ENCODE assay signal across 16 cellular contexts in the genomic region with DNA sequence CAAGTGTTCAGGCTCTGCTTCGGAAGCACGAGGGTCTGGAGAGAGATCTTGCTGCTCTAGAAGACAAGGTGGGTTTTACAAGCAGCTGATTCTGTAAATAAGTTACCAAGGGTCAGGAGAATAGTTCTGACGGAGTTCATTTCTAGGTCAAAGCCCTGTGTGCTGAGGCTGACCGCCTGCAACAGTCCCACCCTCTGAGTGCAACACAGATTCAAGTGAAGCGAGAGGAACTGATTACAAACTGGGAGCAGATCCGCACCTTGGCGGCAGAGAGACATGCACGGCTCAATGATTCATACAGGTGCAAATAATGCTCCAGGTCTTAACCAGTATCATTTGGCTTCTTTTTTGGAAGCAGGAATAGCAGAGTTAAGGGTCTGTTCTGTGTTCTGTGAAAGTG. TPM values are rescaled to one million over a fixed set of nuclear protein-coding genes. Genes with fewer than 3 reads are reported as not detected.
DNase-seq lines count a peak whose midpoint lies in the region; ATAC-seq and TF ChIP-seq lines count a peak whose summit lies in the region.
"Had no signal": no experiment of that assay in that cellular context is flagged by ENCODE, and none has a peak within 500 bp of the region (broad histone marks: within the 10 kb centered on the region; RNA-seq: fewer than 3 reads in every experiment).

No MANE protein-coding gene starts in this region.

- BruUV-seq in IMR-90 (replicated peaks; lab: Mats Ljungman, UMichigan) (TSS peak; percentile 93), mammary epithelial cell (replicated peaks; lab: Mats Ljungman, UMichigan) (TSS peak; percentile 82)

- 87% methylated on average over 3 of the region's 8 CpGs; no CpG with 5 or more reads in 1 of the 2 experiments for WGBS in IMR-90 (ENCODE audit: extremely low coverage in 2 of 2, insufficient read length in 1 of 2), 2 experiments
- 97% methylated on average over 8 of the region's 8 CpGs for WGBS in mammary epithelial cell (ENCODE audit: low coverage, missing lambda C conversion rate)

- no peak overlapping the region for H2BK15ac ChIP-seq in IMR-90 (ENCODE audit: low read depth, low read length)

- H3K9me3 ChIP-seq in IMR-90 (ENCODE audit: control insufficient read depth, insufficient read depth, low read length), result no peaks in the 10 kb centered on the region
- no peaks in the 10 kb centered on the region for H3K9me3 ChIP-seq in mammary epithelial cell (replicated peaks; ENCODE audit: insufficient read depth, low read length)
- no peaks in the 10 kb centered on the region for H3K9me3 ChIP-seq in stomach smooth muscle (ENCODE audit: control insufficient read depth in 2 of 2, low read length in 2 of 2)

- no peak overlapping the region for H2AFZ ChIP-seq in IMR-90 (replicated peaks; ENCODE audit: low read length, poor library complexity)
- no peak overlapping the region for H2AFZ ChIP-seq in mammary epithelial cell (ENCODE audit: low read depth, low read length)

- H4K20me1 ChIP-seq in IMR-90 (ENCODE audit: insufficient read depth, low read length) (peaks cover 17% of the 10 kb centered on the region), mammary epithelial cell (ENCODE audit: insufficient read depth, low read length) (no peaks in the 10 kb centered on the region)

- H3K23ac ChIP-seq in IMR-90 (ENCODE audit: low read depth, low read length), result no peak overlapping the region

- H4K5ac ChIP-seq in IMR-90 (ENCODE audit: low read depth, low read length), result no peak overlapping the region

- POLR2A ChIA-PET in IMR-90 (lab: Charles Lee; ENCODE audit: unreplicated experiment), result no interaction called here

- CTCF ChIA-PET in IMR-90 (lab: Yijun Ruan, JAX), result no interaction called here
- CTCF ChIA-PET in mammary epithelial cell (lab: Charles Lee; ENCODE audit: low non-redundant PET), result no interaction called here

- H3K18ac ChIP-seq in IMR-90 (ENCODE audit: low read depth, low read length), result no peak overlapping the region

- TF ChIP-seq POLR2A in IMR-90 (IDR thresholded peaks at IDR 0.05; ENCODE audit: low read depth, low read length), result no peak

- H3K4me2 ChIP-seq in IMR-90 (ENCODE audit: low read depth, low read length), result no peak overlapping the region
- H3K4me2 ChIP-seq in mammary epithelial cell (ENCODE audit: insufficient read depth, low read depth, low read length), result no peak overlapping the region

- H3K4me1 ChIP-seq in IMR-90 (ENCODE audit: control insufficient read depth, insufficient read depth, low read length), result no peaks in the 10 kb centered on the region
- H3K4me1 ChIP-seq in mammary epithelial cell (ENCODE audit: insufficient read depth, low read length), result no peaks in the 10 kb centered on the region
- H3K4me1 ChIP-seq in stomach smooth muscle (ENCODE audit: control insufficient read depth, insufficient read depth, low read length), result peaks cover 9% of the 10 kb centered on the region

- no peak overlapping the region for H2BK5ac ChIP-seq in IMR-90 (ENCODE audit: low read depth, low read length, poor library complexity, severe bottlenecking)

- H3K27ac ChIP-seq in IMR-90 (ENCODE audit: insufficient read depth, low read length) (no peak overlapping the region), mammary epithelial cell (ENCODE audit: insufficient read depth, low read depth, low read length) (no peak overlapping the region), stomach smooth muscle (ENCODE audit: low read length) (peak overlapping the region; percentile 11)

- no peaks in the 10 kb centered on the region for H3K27me3 ChIP-seq in IMR-90 (ENCODE audit: control insufficient read depth, insufficient read depth, low read length)
- H3K27me3 ChIP-seq in mammary epithelial cell (ENCODE audit: insufficient read depth, low read length), result no peaks in the 10 kb centered on the region
- H3K27me3 ChIP-seq in stomach smooth muscle (ENCODE audit: control insufficient read depth in 1 of 2, insufficient read depth in 2 of 2, low read length in 2 of 2), result no peaks in the 10 kb centered on the region

- dilution Hi-C loops in IMR-90 (cut with HindIII; ENCODE audit: low sequenced_read_pairs, unreplicated experiment) (no loop called here), mammary epithelial cell (cut with HindIII; ENCODE audit: low sequenced_read_pairs) (no loop called here)

- no peak for TF ChIP-seq CTCF in IMR-90 (conservative IDR thresholded peaks at IDR 0.05; ENCODE audit: low read depth, low read length)
- TF ChIP-seq CTCF in mammary epithelial cell (conservative IDR thresholded peaks at IDR 0.05 in 1 of 2, IDR thresholded peaks at IDR 0.05 in 1 of 2; ENCODE audit: extremely low read depth in 1 of 2, insufficient read depth in 1 of 2, low read depth in 1 of 2, low read length in 2 of 2), result no peak

- H4K8ac ChIP-seq in IMR-90 (ENCODE audit: low read depth in 2 of 2, low read length in 2 of 2), result no peak overlapping the region

- no peak overlapping the region for H3K4me3 ChIP-seq in IMR-90 (ENCODE audit: insufficient read depth, low read depth, low read length)
- no peak overlapping the region for H3K4me3 ChIP-seq in mammary epithelial cell (replicated peaks in 1 of 3; ENCODE audit: insufficient read depth in 1 of 3, low read depth in 2 of 3, low read length in 3 of 3)
- H3K4me3 ChIP-seq in stomach smooth muscle (ENCODE audit: low read length in 2 of 2), result no peak overlapping the region

- no peak overlapping the region for H3K4ac ChIP-seq in IMR-90 (ENCODE audit: low read depth, low read length)

- H3K79me1 ChIP-seq in IMR-90 (ENCODE audit: low read depth in 1 of 2, low read length in 2 of 2), result peaks cover 32 to 40% of the 10 kb centered on the region in 2 experiments

- in situ Hi-C loops in IMR-90 (cut with MboI; ENCODE audit: low sequenced_read_pairs), result no loop called here
- in situ Hi-C loops in mammary epithelial cell (cut with MboI; ENCODE audit: low sequenced_read_pairs in 2 of 2), result no loop called here

- no peak for ATAC-seq in IMR-90 (ENCODE audit: low read depth)
- ATAC-seq in HG03196 (IDR thresholded peaks at IDR 0.05; ENCODE audit: unreplicated experiment), result no peak
- ATAC-seq in HG02798 (IDR thresholded peaks at IDR 0.05; ENCODE audit: poor library complexity, unreplicated experiment), result no peak
- ATAC-seq: Panc1 had no signal

- H3K56ac ChIP-seq in IMR-90 (ENCODE audit: extremely low read depth, insufficient read depth, low read length), result no peak overlapping the region

- H2BK20ac ChIP-seq in IMR-90 (ENCODE audit: low read depth, low read length), result no peak overlapping the region

- no peak overlapping the region for H3K14ac ChIP-seq in IMR-90 (replicated peaks; ENCODE audit: low read depth, low read length)

- H3K79me2 ChIP-seq in mammary epithelial cell (ENCODE audit: insufficient read depth, low read length), result peaks cover 14% of the 10 kb centered on the region

- no peak for TF ChIP-seq RAD21 in IMR-90 (IDR thresholded peaks at IDR 0.05; ENCODE audit: low read length)

- no peak overlapping the region for H3K9ac ChIP-seq in IMR-90 (ENCODE audit: low read depth, low read length)
- H3K9ac ChIP-seq in mammary epithelial cell (ENCODE audit: insufficient read depth, low read length), result no peak overlapping the region
- H3K9ac ChIP-seq in stomach smooth muscle (ENCODE audit: low read length in 2 of 2), result no peak overlapping the region

- H2BK120ac ChIP-seq in IMR-90 (ENCODE audit: low read depth, low read length), result no peak overlapping the region

- intact Hi-C loops in IMR-90 (cut with micrococcal nuclease), result loop anchor here (5.0 to 10.0 kb wide), 2 partner anchors 35 to 118 kb away; no protein-coding TSS in a partner anchor
- intact Hi-C loops in mammary epithelial cell (cut with micrococcal nuclease), result no loop called here

- H4K91ac ChIP-seq in IMR-90 (ENCODE audit: insufficient read depth, low read depth, low read length), result no peak overlapping the region

- H3K36me3 ChIP-seq in IMR-90 (ENCODE audit: control insufficient read depth, insufficient read depth, low read length) (peaks cover 72% of the 10 kb centered on the region), mammary epithelial cell (ENCODE audit: insufficient read depth, low read length) (peaks cover 59% of the 10 kb centered on the region), stomach smooth muscle (ENCODE audit: control insufficient read depth in 2 of 2, insufficient read depth in 2 of 2, low read length in 2 of 2) (peaks cover 72 to 73% of the 10 kb centered on the region in 2 donors)

- H2AK9ac ChIP-seq in IMR-90 (replicated peaks; ENCODE audit: low read depth, low read length, poor library complexity), result no peak overlapping the region

- DNase-seq in IMR-90 (no peak), mammary epithelial cell (no peak), left kidney (ENCODE audit: low read depth, low spot score) (peak; percentile 27), Ammon's horn (ENCODE audit: low spot score) (no peak)
- DNase-seq: ACHN, COR-L47, HCEC 1CT, NCI-H1105, NCI-H1694, NCI-H2081 treated with DMSO at 0.1 percent for 48 hours, NCI-H446 treated with DMSO at 0.1 percent for 48 hours, NCI-H69 had no signal

- peaks cover 16% of the 10 kb centered on the region for H3K9me1 ChIP-seq in IMR-90 (ENCODE audit: insufficient read depth, low read length)

- H2AK5ac ChIP-seq in IMR-90 (ENCODE audit: low read depth, low read length), result no peak overlapping the region

TF ChIP-seq in IMR-90, 13 proteins besides CTCF, POLR2A, EP300 and RAD21 (continues in another document):
- TF ChIP-seq NFE2L2 (IDR thresholded peaks at IDR 0.05; ENCODE audit: low read depth, low read length) (no peak), RCOR1 (IDR thresholded peaks at IDR 0.05; ENCODE audit: insufficient replicate concordance, low read length) (no peak), FOS (IDR thresholded peaks at IDR 0.05; ENCODE audit: low read depth, low read length) (no peak), MAFK (IDR thresholded peaks at IDR 0.05; ENCODE audit: low read depth, low read length) (no peak)
- TF ChIP-seq, protein P1, sequence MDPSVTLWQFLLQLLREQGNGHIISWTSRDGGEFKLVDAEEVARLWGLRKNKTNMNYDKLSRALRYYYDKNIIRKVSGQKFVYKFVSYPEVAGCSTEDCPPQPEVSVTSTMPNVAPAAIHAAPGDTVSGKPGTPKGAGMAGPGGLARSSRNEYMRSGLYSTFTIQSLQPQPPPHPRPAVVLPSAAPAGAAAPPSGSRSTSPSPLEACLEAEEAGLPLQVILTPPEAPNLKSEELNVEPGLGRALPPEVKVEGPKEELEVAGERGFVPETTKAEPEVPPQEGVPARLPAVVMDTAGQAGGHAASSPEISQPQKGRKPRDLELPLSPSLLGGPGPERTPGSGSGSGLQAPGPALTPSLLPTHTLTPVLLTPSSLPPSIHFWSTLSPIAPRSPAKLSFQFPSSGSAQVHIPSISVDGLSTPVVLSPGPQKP (IDR thresholded peaks at IDR 0.05; ENCODE audit: borderline replicate concordance, low read depth, low read length), result no peak

RNA-seq across cellular contexts. Expression of a gene that starts 24.8 kb away (rescaled TPM):
- total RNA-seq in IMR-90 (2012; rRNA removed) (327 and 345 TPM in 2 replicates), mammary epithelial cell (100 to 1,000 TPM; 257 to 307 TPM)
- polyA plus RNA-seq in IMR-90 (2012; rRNA removed) (275 and 316 TPM in 2 replicates), mammary epithelial cell (97.7 TPM)
- polyA plus RNA-seq in IMR-90 (2012; cell fraction: cytosol; rRNA removed), result 177 and 253 TPM in 2 replicates
- 798 and 1,000 TPM in 2 replicates for polyA plus RNA-seq in IMR-90 (2012; cell fraction: nucleus; rRNA removed; ENCODE audit: low replicate concordance)
- 1,181 TPM for polyA minus RNA-seq in mammary epithelial cell
